ENCODE assay signal across 8 cellular contexts in the genomic region with DNA sequence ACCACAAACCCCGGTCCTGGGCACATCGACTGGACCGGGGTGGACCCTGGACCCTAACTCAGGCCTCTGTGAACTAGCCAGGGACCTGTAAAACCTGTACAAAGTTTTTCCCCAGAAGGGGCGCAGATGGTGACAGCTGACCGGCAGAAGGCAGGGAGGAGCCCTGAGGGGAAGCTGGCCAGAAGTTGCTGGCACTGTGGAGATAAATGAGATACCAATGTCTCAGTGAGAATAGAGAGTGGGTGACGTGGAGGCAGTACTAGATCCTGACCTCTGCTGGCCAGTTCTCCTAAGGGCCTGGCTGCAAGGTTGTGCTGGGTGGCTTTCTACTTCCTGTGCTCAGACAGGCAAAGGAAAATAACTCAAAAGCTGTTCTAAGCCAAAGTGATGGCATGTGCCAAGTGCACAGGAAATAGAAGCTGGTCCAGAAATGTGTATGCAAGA. TPM values are rescaled to one million over a fixed set of nuclear protein-coding genes. Genes with fewer than 3 reads are reported as not detected.
A peak's percentile ranks its signal among the peaks of the same experiment; 100 is the strongest.
DNase-seq lines count a peak whose midpoint lies in the region; ATAC-seq lines count a peak whose summit lies in the region.

No MANE protein-coding gene starts in this region.

- H3K36me3 Mint-ChIP-seq in activated CD4-positive, alpha-beta memory T cell treated with anti-CD3 and anti-CD28 coated beads for 36 hours, result no peaks in the 10 kb centered on the region

- no peaks in the 10 kb centered on the region for H3K9me3 Mint-ChIP-seq in activated CD4-positive, alpha-beta memory T cell treated with anti-CD3 and anti-CD28 coated beads for 36 hours

- intact Hi-C loops in activated CD4-positive, alpha-beta memory T cell treated with anti-CD3 and anti-CD28 coated beads for 36 hours (cut with micrococcal nuclease), result loop anchor here (1.0 to 10.0 kb wide), 5 partner anchors 35 to 481 kb away; a partner anchor contains a TSS

- no peak overlapping the region for H3K4me3 Mint-ChIP-seq in activated CD4-positive, alpha-beta memory T cell treated with anti-CD3 and anti-CD28 coated beads for 36 hours

- H3K27ac Mint-ChIP-seq in activated CD4-positive, alpha-beta memory T cell treated with anti-CD3 and anti-CD28 coated beads for 36 hours, result no peak overlapping the region

- POLR2A ChIA-PET in activated CD4-positive, alpha-beta memory T cell treated with anti-CD3 and anti-CD28 coated beads for 36 hours (lab: Charles Lee), result interaction anchor here (0.6 to 2.1 kb wide), 4 partner anchors 16 to 62 kb away, joined by 4 to 9 read pairs (median 4); no protein-coding TSS in a partner anchor

- H3K27me3 Mint-ChIP-seq in activated CD4-positive, alpha-beta memory T cell treated with anti-CD3 and anti-CD28 coated beads for 36 hours, result no peaks in the 10 kb centered on the region

- CTCF ChIA-PET in activated CD4-positive, alpha-beta memory T cell treated with anti-CD3 and anti-CD28 coated beads for 36 hours (lab: Charles Lee), result interaction anchor here (0.5 to 36.2 kb wide), 22 partner anchors 9 to 1070 kb away, joined by 3 to 1168 read pairs (median 8); a partner anchor contains a TSS

- peak; percentile 39 for ATAC-seq in GM18868 (IDR thresholded peaks at IDR 0.05; ENCODE audit: unreplicated experiment)
- no peak for ATAC-seq in GM21737 (IDR thresholded peaks at IDR 0.05; ENCODE audit: unreplicated experiment)

- H3K4me1 Mint-ChIP-seq in activated CD4-positive, alpha-beta memory T cell treated with anti-CD3 and anti-CD28 coated beads for 36 hours (ENCODE audit: low read depth), result peaks cover 46% of the 10 kb centered on the region

- DNase-seq in AG20443 (ENCODE audit: low spot score) (peak; percentile 28), Kasumi-1 (lab: John Stamatoyannopoulos, UW) (peak; percentile 63 to 74), iPS-NIHi7 (ENCODE audit: extremely low spot score) (peak; percentile 63), NCI-H2081 treated with DMSO at 0.1 percent for 48 hours (lab: John Stamatoyannopoulos, UW) (no peak)
- peak; percentile 46 for DNase-seq in activated CD4-positive, alpha-beta memory T cell treated with anti-CD3 and anti-CD28 coated beads for 36 hours
- no peak for DNase-seq in stimulated activated CD4-positive, alpha-beta T cell treated with anti-CD3 and anti-CD28 coated beads, Interleukin-4, amount 100 ng/mL, for 24 hours

RNA-seq across cellular contexts. Expression of a gene that starts 10.6 kb away (rescaled TPM):
- total RNA-seq in activated CD4-positive, alpha-beta memory T cell treated with anti-CD3 and anti-CD28 coated beads for 36 hours, result 10 to 100 TPM; 48.9 to 51.8 TPM

RNA-seq across cellular contexts. Expression of a gene that starts 35.2 kb away (rescaled TPM):
- total RNA-seq in activated CD4-positive, alpha-beta memory T cell treated with anti-CD3 and anti-CD28 coated beads for 36 hours, result 10 to 100 TPM in 1 of 2 experiments, 1 to 10 TPM in 1; 9.5 to 10.1 TPM

Comparison
In these comparisons a context has a peak if more than half of its experiments do, and no peak if none do; other contexts are left out.
1. DNase-seq: peak in AG20443 (single experiment), Kasumi-1 (2 of 2), activated CD4-positive, alpha-beta memory T cell treated with anti-CD3 and anti-CD28 coated beads for 36 hours (single experiment) and iPS-NIHi7 (single experiment); none in stimulated activated CD4-positive, alpha-beta T cell treated with anti-CD3 and anti-CD28 coated beads, Interleukin-4, amount 100 ng/mL, for 24 hours (single experiment) and NCI-H2081 treated with DMSO at 0.1 percent for 48 hours (single experiment).